Comparison of ENCODE assay signal across 12 cellular contexts in genomic region chr22:46026907-46027218, GRCh38. TPM values are rescaled to one million over a fixed set of nuclear protein-coding genes. Genes with fewer than 3 reads are reported as not detected.
DNase-seq lines count a peak whose midpoint lies in the region; ATAC-seq and TF ChIP-seq lines count a peak whose summit lies in the region.
"Had no signal": no experiment of that assay in that cellular context is flagged by ENCODE, and none has a peak within 500 bp of the region (broad histone marks: within the 10 kb centered on the region; RNA-seq: fewer than 3 reads in every experiment).

No MANE protein-coding gene starts in this region.

- DNase-seq in activated naive CD4-positive, alpha-beta T cell treated with anti-CD3 and anti-CD28 coated beads, Interleukin-2, amount 10 ng/mL, durations not matched to agents 7 days and 5 days, result no peak
- DNase-seq in activated naive CD4-positive, alpha-beta T cell (lab: John Stamatoyannopoulos, UW), result no peak
- DNase-seq in epithelial cell of esophagus (ENCODE audit: low read depth) (no peak), DMS114 treated with DMSO at 0.1 percent for 48 hours (lab: John Stamatoyannopoulos, UW; ENCODE audit: unreplicated experiment) (no peak), AG20443 (ENCODE audit: low spot score) (no peak)
- peak in 1 of 10 donors; percentile 53 for DNase-seq in naive thymus-derived CD8-positive, alpha-beta T cell
- DNase-seq: naive thymus-derived CD4-positive, alpha-beta T cell; NCI-H1417 treated with DMSO at 0.1 percent for 48 hours had no signal

- ATAC-seq in naive thymus-derived CD8-positive, alpha-beta T cell, result no peak
- no peak for ATAC-seq in HG03280 (IDR thresholded peaks at IDR 0.05; ENCODE audit: unreplicated experiment)

- no peaks in the 10 kb centered on the region for H3K36me3 ChIP-seq in urinary bladder (ENCODE audit: insufficient read depth)

- peaks cover 85% of the 10 kb centered on the region for H3K27me3 Mint-ChIP-seq in activated naive CD4-positive, alpha-beta T cell treated with anti-CD3 and anti-CD28 coated beads, Interleukin-2, amount 10 ng/mL, durations not matched to agents 7 days and 5 days
- H3K27me3 Mint-ChIP-seq in naive thymus-derived CD8-positive, alpha-beta T cell, result peaks cover 17 to 42% (median 33%) of the 10 kb centered on the region in 5 donors

- no peak overlapping the region for H3K27ac ChIP-seq in urinary bladder (ENCODE audit: low read depth)

- no peak overlapping the region for H3K27ac Mint-ChIP-seq in activated naive CD4-positive, alpha-beta T cell treated with anti-CD3 and anti-CD28 coated beads, Interleukin-2, amount 10 ng/mL, durations not matched to agents 7 days and 5 days
- peak overlapping the region in 2 of 10 donors; percentile 35 to 81 for H3K27ac Mint-ChIP-seq in naive thymus-derived CD8-positive, alpha-beta T cell

- no peaks in the 10 kb centered on the region for H3K9me3 Mint-ChIP-seq in activated naive CD4-positive, alpha-beta T cell treated with anti-CD3 and anti-CD28 coated beads, Interleukin-2, amount 10 ng/mL, durations not matched to agents 7 days and 5 days
- no peaks in the 10 kb centered on the region for H3K9me3 Mint-ChIP-seq in naive thymus-derived CD8-positive, alpha-beta T cell
- H3K9me3 Mint-ChIP-seq: central memory CD8-positive, alpha-beta T cell had no signal

- peak overlapping the region; percentile 19 for H3K4me3 Mint-ChIP-seq in activated naive CD4-positive, alpha-beta T cell treated with anti-CD3 and anti-CD28 coated beads, Interleukin-2, amount 10 ng/mL, durations not matched to agents 7 days and 5 days
- H3K4me3 Mint-ChIP-seq in naive thymus-derived CD8-positive, alpha-beta T cell, result peak overlapping the region in 6 of 10 donors; percentile 42 to 65 (median 46)
- H3K4me3 Mint-ChIP-seq: central memory CD8-positive, alpha-beta T cell had no signal

- no peaks in the 10 kb centered on the region for H3K36me3 Mint-ChIP-seq in activated naive CD4-positive, alpha-beta T cell treated with anti-CD3 and anti-CD28 coated beads, Interleukin-2, amount 10 ng/mL, durations not matched to agents 7 days and 5 days
- H3K36me3 Mint-ChIP-seq in naive thymus-derived CD8-positive, alpha-beta T cell, result no peaks in the 10 kb centered on the region

- POLR2A ChIA-PET in naive thymus-derived CD8-positive, alpha-beta T cell (lab: Charles Lee), result interaction anchor here (3.0 kb wide), 1 partner anchor 9 kb away, joined by 16 read pairs; no protein-coding TSS in a partner anchor

- H3K4me1 ChIP-seq in urinary bladder (ENCODE audit: insufficient read depth), result no peaks in the 10 kb centered on the region

- H3K4me3 ChIP-seq in epithelial cell of esophagus (ENCODE audit: low read length), result peak overlapping the region; percentile 13
- peak overlapping the region; percentile 41 for H3K4me3 ChIP-seq in urinary bladder (ENCODE audit: low read depth, low read length)

- WGBS in urinary bladder, result 75% methylated on average over 3 of the region's 3 CpGs

- CTCF ChIA-PET in activated naive CD4-positive, alpha-beta T cell treated with anti-CD3 and anti-CD28 coated beads, Interleukin-2, amount 10 ng/mL, durations not matched to agents 7 days and 5 days (lab: Charles Lee), result interaction anchor here (0.8 to 2.5 kb wide), 2 partner anchors 8 to 10 kb away, joined by 5 to 7 read pairs; no protein-coding TSS in a partner anchor

- peaks cover 8% of the 10 kb centered on the region for H3K4me1 Mint-ChIP-seq in activated naive CD4-positive, alpha-beta T cell treated with anti-CD3 and anti-CD28 coated beads, Interleukin-2, amount 10 ng/mL, durations not matched to agents 7 days and 5 days
- H3K4me1 Mint-ChIP-seq in naive thymus-derived CD8-positive, alpha-beta T cell, result peaks cover 6 to 17% (median 14%) of the 10 kb centered on the region in 4 donors

- no peak for TF ChIP-seq CTCF in epithelial cell of esophagus (IDR thresholded peaks at IDR 0.05; ENCODE audit: insufficient read depth, low read depth, low read length, missing control alignments)

RNA-seq across cellular contexts. Expression of gene WNT7B, which starts 49.9 kb away (rescaled TPM):
- not detected for total RNA-seq in naive thymus-derived CD8-positive, alpha-beta T cell
- not detected for polyA plus RNA-seq in naive thymus-derived CD8-positive, alpha-beta T cell
- total RNA-seq in urinary bladder, result 3.1 TPM
- 4.1 TPM for polyA plus RNA-seq in urinary bladder
- total RNA-seq: naive thymus-derived CD4-positive, alpha-beta T cell; subcutaneous adipose tissue had no signal
- polyA plus RNA-seq: naive thymus-derived CD4-positive, alpha-beta T cell had no signal
